In genomic region chr12:119988440-119988787, GRCh38 we compare ENCODE assay signal across 8 cellular contexts. TPM values are rescaled to one million over a fixed set of nuclear protein-coding genes. Genes with fewer than 3 reads are reported as not detected.
DNase-seq lines count a peak whose midpoint lies in the region; ATAC-seq and TF ChIP-seq lines count a peak whose summit lies in the region.

No MANE protein-coding gene starts in this region.

- H3K36me3 Mint-ChIP-seq in activated T-helper 2 cell treated with anti-CD3 and anti-CD28 coated beads, Interferon-gamma antibody, Interleukin-2, Interleukin-4, amounts not matched to agents 10 μg/mL and 5 μg/mL and 100 μg/mL, durations not matched to agents 14 hours and 24 hours and 36 hours (ENCODE audit: low read depth) = peaks cover 33% of the 10 kb centered on the region

- H3K4me3 ChIP-seq in iPS-11a (ENCODE audit: low read depth, low read length) (peak overlapping the region; percentile 79), smooth muscle cell (peak overlapping the region; percentile 60)

- H3K4me3 Mint-ChIP-seq in activated T-helper 2 cell treated with anti-CD3 and anti-CD28 coated beads, Interferon-gamma antibody, Interleukin-2, Interleukin-4, amounts not matched to agents 10 μg/mL and 5 μg/mL and 100 μg/mL, durations not matched to agents 14 hours and 24 hours and 36 hours (ENCODE audit: low read depth) = peak overlapping the region; percentile 87

- H3K9me3 Mint-ChIP-seq in activated T-helper 2 cell treated with anti-CD3 and anti-CD28 coated beads, Interferon-gamma antibody, Interleukin-2, Interleukin-4, amounts not matched to agents 10 μg/mL and 5 μg/mL and 100 μg/mL, durations not matched to agents 14 hours and 24 hours and 36 hours = no peaks in the 10 kb centered on the region

- peak; percentile 76 for DNase-seq in NCI-H2196 treated with DMSO at 0.1 percent for 48 hours (lab: John Stamatoyannopoulos, UW; ENCODE audit: unreplicated experiment)
- no peak for DNase-seq in NCI-H2196 (lab: John Stamatoyannopoulos, UW; ENCODE audit: unreplicated experiment)
- DNase-seq in HT1080 (ENCODE audit: low read depth) = peak; percentile 61
- DNase-seq in activated T-helper 2 cell treated with anti-CD3 and anti-CD28 coated beads, Interferon-gamma antibody, Interleukin-2, Interleukin-4, amounts not matched to agents 10 μg/mL and 5 μg/mL and 100 μg/mL, durations not matched to agents 14 hours and 24 hours and 36 hours (ENCODE audit: low spot score) = no peak
- no peak for DNase-seq in smooth muscle cell (lab: John Stamatoyannopoulos, UW; ENCODE audit: unreplicated experiment)
- DNase-seq in activated gamma-delta T cell (lab: John Stamatoyannopoulos, UW) = no peak

- no peaks in the 10 kb centered on the region for H3K36me3 ChIP-seq in smooth muscle cell (ENCODE audit: low read depth)

- H3K27ac Mint-ChIP-seq in activated T-helper 2 cell treated with anti-CD3 and anti-CD28 coated beads, Interferon-gamma antibody, Interleukin-2, Interleukin-4, amounts not matched to agents 10 μg/mL and 5 μg/mL and 100 μg/mL, durations not matched to agents 14 hours and 24 hours and 36 hours = peak overlapping the region; percentile 91

- intact Hi-C loops in activated T-helper 2 cell treated with anti-CD3 and anti-CD28 coated beads, Interferon-gamma antibody, Interleukin-2, Interleukin-4, amounts not matched to agents 10 μg/mL and 5 μg/mL and 100 μg/mL, durations not matched to agents 14 hours and 24 hours and 36 hours (cut with micrococcal nuclease) = loop anchor here (1.0 to 10.0 kb wide), 6 partner anchors 8 to 324 kb away; partner anchors contain the start of genes GCN1, PRKAB1 and RAB35

- no peak overlapping the region for H3K9ac ChIP-seq in smooth muscle cell (ENCODE audit: low read depth)

- peak overlapping the region; percentile 80 for H3K4me2 ChIP-seq in smooth muscle cell

- ATAC-seq in GM19324 (IDR thresholded peaks at IDR 0.05; ENCODE audit: low FRiP score, unreplicated experiment) = no peak

- H2AFZ ChIP-seq in smooth muscle cell (ENCODE audit: low read depth) = peak overlapping the region; percentile 30

- H3K4me1 Mint-ChIP-seq in activated T-helper 2 cell treated with anti-CD3 and anti-CD28 coated beads, Interferon-gamma antibody, Interleukin-2, Interleukin-4, amounts not matched to agents 10 μg/mL and 5 μg/mL and 100 μg/mL, durations not matched to agents 14 hours and 24 hours and 36 hours (ENCODE audit: low read depth) = peaks cover 38% of the 10 kb centered on the region

- H3K79me2 ChIP-seq in smooth muscle cell (ENCODE audit: low read depth) = no peaks in the 10 kb centered on the region

- H3K27me3 ChIP-seq in smooth muscle cell (ENCODE audit: low read depth) = peaks cover 39% of the 10 kb centered on the region

- H3K27me3 Mint-ChIP-seq in activated T-helper 2 cell treated with anti-CD3 and anti-CD28 coated beads, Interferon-gamma antibody, Interleukin-2, Interleukin-4, amounts not matched to agents 10 μg/mL and 5 μg/mL and 100 μg/mL, durations not matched to agents 14 hours and 24 hours and 36 hours (ENCODE audit: low read depth) = peaks cover 3% of the 10 kb centered on the region

- H4K20me1 ChIP-seq in smooth muscle cell (ENCODE audit: low read depth) = no peaks in the 10 kb centered on the region

- no peaks in the 10 kb centered on the region for H3K9me3 ChIP-seq in smooth muscle cell (replicated peaks; ENCODE audit: low read depth)

- no peak overlapping the region for H3K27ac ChIP-seq in smooth muscle cell (ENCODE audit: low read depth)

- TF ChIP-seq CTCF in smooth muscle cell (IDR thresholded peaks at IDR 0.05; ENCODE audit: borderline replicate concordance, insufficient read depth, poor library complexity, severe bottlenecking) = peak; percentile 20

- H3K4me1 ChIP-seq in smooth muscle cell (ENCODE audit: low read depth) = peaks cover 3% of the 10 kb centered on the region

- H3F3A ChIP-seq in smooth muscle cell (ENCODE audit: low read depth) = peaks cover 8% of the 10 kb centered on the region

- WGBS in smooth muscle cell (ENCODE audit: low lambda C conversion rate) = under 1% methylated on average over 13 of the region's 15 CpGs

RNA-seq across cellular contexts. Expression of gene BICDL1, which starts 0.6 kb away (rescaled TPM):
- total RNA-seq in HT1080 (2014; rRNA removed; shearing (Covaris generic)) = not detected in 2 replicates
- polyA plus RNA-seq in HT1080 (2015; cell fraction: cytosol; rRNA removed) = 0.06 TPM in 1 of 2 replicates, not detected in the other
- not detected in 2 replicates for polyA plus RNA-seq in HT1080 (2015; cell fraction: nucleus; rRNA removed)
- 127 and 130 TPM in 2 replicates for total RNA-seq in activated T-helper 2 cell treated with anti-CD3 and anti-CD28 coated beads, Interferon-gamma antibody, Interleukin-2, Interleukin-4, amounts not matched to agents 10 μg/mL and 5 μg/mL and 100 μg/mL, durations not matched to agents 14 hours and 24 hours and 36 hours
- 1.7 and 3.9 TPM in 2 replicates for total RNA-seq in smooth muscle cell
- 0.43 and 0.74 TPM in 2 replicates for polyA plus RNA-seq in smooth muscle cell

Comparison
In these comparisons a context has a peak if more than half of its experiments do, and no peak if none do; other contexts are left out.
1. DNase-seq: peak in NCI-H2196 treated with DMSO at 0.1 percent for 48 hours (single experiment) and HT1080 (single experiment); none in NCI-H2196 (single experiment), activated T-helper 2 cell treated with anti-CD3 and anti-CD28 coated beads, Interferon-gamma antibody, Interleukin-2, Interleukin-4, amounts not matched to agents 10 μg/mL and 5 μg/mL and 100 μg/mL, durations not matched to agents 14 hours and 24 hours and 36 hours (single experiment), smooth muscle cell (single experiment) and activated gamma-delta T cell (single experiment).
2. RNA of gene BICDL1, which starts 0.6 kb away (total RNA-seq): 127 to 130 TPM in activated T-helper 2 cell treated with anti-CD3 and anti-CD28 coated beads, Interferon-gamma antibody, Interleukin-2, Interleukin-4, amounts not matched to agents 10 μg/mL and 5 μg/mL and 100 μg/mL, durations not matched to agents 14 hours and 24 hours and 36 hours; 1.7 to 3.9 TPM in smooth muscle cell and not detected in HT1080; every median in the first group is over 10 times any median in the second.